11 cellular contexts compared by ENCODE assay signal in genomic region chr2:167964650-167965404, GRCh38.
DNase-seq lines count a peak whose midpoint lies in the region; ATAC-seq and TF ChIP-seq lines count a peak whose summit lies in the region.
"Had no signal": no experiment of that assay in that cellular context is flagged by ENCODE, and none has a peak within 500 bp of the region (broad histone marks: within the 10 kb centered on the region; RNA-seq: fewer than 3 reads in every experiment).

No MANE protein-coding gene starts in this region.

- no peak overlapping the region for H3K18ac ChIP-seq in mesenchymal stem cell (ENCODE audit: low read depth in 1 of 2, low read length in 2 of 2)

- DNase-seq in KBM-7 (peak; percentile 23), mesenchymal stem cell (peak; percentile 17), NCI-H128 (lab: John Stamatoyannopoulos, UW; ENCODE audit: unreplicated experiment) (no peak), epidermal melanocyte (ENCODE audit: insufficient read length, low spot score) (no peak), left colon (no peak)
- DNase-seq: NCI-H510A treated with DMSO at 0.1 percent for 48 hours; sigmoid colon; stimulated activated naive CD4-positive, alpha-beta T cell had no signal

- no peaks in the 10 kb centered on the region for H4K20me1 ChIP-seq in DOHH2 (ENCODE audit: control insufficient read depth, insufficient read depth, low read depth, low read length)

- H2BK15ac ChIP-seq in mesenchymal stem cell (ENCODE audit: low read depth, poor library complexity, severe bottlenecking) = no peak overlapping the region

- no peak overlapping the region for H3K9ac ChIP-seq in mesenchymal stem cell (ENCODE audit: low read length)

- H3K4me3 Mint-ChIP-seq in brain = no peak overlapping the region

- no peak overlapping the region for H3K14ac ChIP-seq in mesenchymal stem cell (ENCODE audit: low read length in 2 of 2)

- H3K27me3 Mint-ChIP-seq in brain = no peaks in the 10 kb centered on the region

- peak overlapping the region in 2 of 5 experiments; percentile 9 to 15 for H3K27ac Mint-ChIP-seq in brain

- no peak for ATAC-seq in HG03439 (IDR thresholded peaks at IDR 0.05; ENCODE audit: unreplicated experiment)
- ATAC-seq in left colon = no peak

- H2BK5ac ChIP-seq in mesenchymal stem cell (ENCODE audit: low read depth, low read length, poor library complexity, severe bottlenecking) = no peak overlapping the region

- H3K9me3 ChIP-seq in DOHH2 (ENCODE audit: control insufficient read depth, insufficient read depth, low read length) (no peaks in the 10 kb centered on the region), mesenchymal stem cell (ENCODE audit: control insufficient read depth, low read length) (no peaks in the 10 kb centered on the region)
- H3K9me3 ChIP-seq: sigmoid colon had no signal

- no peak overlapping the region for H3K4ac ChIP-seq in mesenchymal stem cell (ENCODE audit: low read depth in 1 of 2, low read length in 2 of 2)

- H4K8ac ChIP-seq in mesenchymal stem cell (ENCODE audit: low read length) = no peak overlapping the region

- H3K4me2 ChIP-seq in DOHH2 (ENCODE audit: low read length) = no peak overlapping the region
- H3K4me2 ChIP-seq in mesenchymal stem cell (ENCODE audit: low read length, poor library complexity, severe bottlenecking) = no peak overlapping the region

- no peaks in the 10 kb centered on the region for H3K27me3 ChIP-seq in DOHH2 (ENCODE audit: control insufficient read depth, low read length)
- no peaks in the 10 kb centered on the region for H3K27me3 ChIP-seq in mesenchymal stem cell (ENCODE audit: control insufficient read depth in 1 of 2, insufficient read depth in 1 of 2, low read length in 2 of 2)
- H3K27me3 ChIP-seq: sigmoid colon had no signal

- peaks cover 70% of the 10 kb centered on the region for H3K4me1 Mint-ChIP-seq in brain

- 92% methylated on average over 3 of the region's 5 CpGs for WGBS in mesenchymal stem cell

- H3K36me3 ChIP-seq in DOHH2 (ENCODE audit: control insufficient read depth, low read length) (no peaks in the 10 kb centered on the region), mesenchymal stem cell (ENCODE audit: control insufficient read depth in 1 of 2, insufficient read depth in 2 of 2, low read depth in 1 of 2, low read length in 2 of 2) (peaks cover 11 to 12% of the 10 kb centered on the region in 2 experiments)
- H3K36me3 ChIP-seq: sigmoid colon had no signal

- peak; percentile 33 for TF ChIP-seq CTCF in DOHH2 (IDR thresholded peaks at IDR 0.05; ENCODE audit: low read depth, low read length, poor library complexity, severe bottlenecking)
- peak; percentile 36 to 38 for TF ChIP-seq CTCF in brain (conservative IDR thresholded peaks at IDR 0.05)

- no peak overlapping the region for H2AFZ ChIP-seq in mesenchymal stem cell (ENCODE audit: low read depth, low read length)

- H3K79me1 ChIP-seq in mesenchymal stem cell (replicated peaks; ENCODE audit: low read length, poor library complexity, severe bottlenecking) = peaks cover 4% of the 10 kb centered on the region

- H3K9me2 ChIP-seq in DOHH2 (replicated peaks; ENCODE audit: control insufficient read depth, low read length) = no peaks in the 10 kb centered on the region

- no peak overlapping the region for H3K27ac ChIP-seq in DOHH2 (ENCODE audit: low read depth, low read length)
- H3K27ac ChIP-seq in mesenchymal stem cell (ENCODE audit: low read length, poor library complexity, severe bottlenecking) = no peak overlapping the region
- H3K27ac ChIP-seq: sigmoid colon had no signal

- H3K4me1 ChIP-seq in DOHH2 (ENCODE audit: control insufficient read depth, low read length) (no peaks in the 10 kb centered on the region), mesenchymal stem cell (ENCODE audit: control insufficient read depth, insufficient read depth, low read depth, low read length) (no peaks in the 10 kb centered on the region)

- no peak overlapping the region for H2BK12ac ChIP-seq in mesenchymal stem cell (ENCODE audit: low read length in 2 of 2)

- no peaks in the 10 kb centered on the region for H3K79me2 ChIP-seq in DOHH2 (ENCODE audit: control insufficient read depth, low read length)

- H2BK120ac ChIP-seq in mesenchymal stem cell (ENCODE audit: low read depth, low read length) = no peak overlapping the region

- intact Hi-C loops in left colon (cut with DNase I, micrococcal nuclease) = no loop called here

- H3K9me3 Mint-ChIP-seq in brain = peaks cover 0 to 6% (median under 1%) of the 10 kb centered on the region in 5 experiments

- no peak overlapping the region for H4K91ac ChIP-seq in mesenchymal stem cell (ENCODE audit: low read length)

- in situ Hi-C loops in KBM-7 (cut with MboI; ENCODE audit: low pct_unique_long_range_greater_than_20kb, low sequenced_read_pairs) = loop anchor here (25.0 kb wide), 1 partner anchor 147 kb away; no protein-coding TSS in a partner anchor

- H3K23ac ChIP-seq in mesenchymal stem cell (ENCODE audit: low read length in 2 of 2) = no peak overlapping the region

- H3K4me3 ChIP-seq in DOHH2 (ENCODE audit: low read length) (no peak overlapping the region), mesenchymal stem cell (ENCODE audit: insufficient read depth in 1 of 2, low read depth in 1 of 2, low read length in 2 of 2) (no peak overlapping the region)
- H3K4me3 ChIP-seq: sigmoid colon had no signal

- no peaks in the 10 kb centered on the region for H3F3A ChIP-seq in DOHH2 (ENCODE audit: control insufficient read depth, insufficient read depth)

- H3K36me3 Mint-ChIP-seq in brain = peaks cover 50% of the 10 kb centered on the region

- H2AK5ac ChIP-seq in mesenchymal stem cell (ENCODE audit: low read length, severe bottlenecking) = no peak overlapping the region

Comparison
In these comparisons a context has a peak if more than half of its experiments do, and no peak if none do; other contexts are left out.
1. DNase-seq: peak in KBM-7 (single experiment) and mesenchymal stem cell (single experiment); none in NCI-H128 (single experiment), epidermal melanocyte (single experiment) and left colon (0 of 2).